17 cellular contexts compared by ENCODE assay signal in the genomic region with DNA sequence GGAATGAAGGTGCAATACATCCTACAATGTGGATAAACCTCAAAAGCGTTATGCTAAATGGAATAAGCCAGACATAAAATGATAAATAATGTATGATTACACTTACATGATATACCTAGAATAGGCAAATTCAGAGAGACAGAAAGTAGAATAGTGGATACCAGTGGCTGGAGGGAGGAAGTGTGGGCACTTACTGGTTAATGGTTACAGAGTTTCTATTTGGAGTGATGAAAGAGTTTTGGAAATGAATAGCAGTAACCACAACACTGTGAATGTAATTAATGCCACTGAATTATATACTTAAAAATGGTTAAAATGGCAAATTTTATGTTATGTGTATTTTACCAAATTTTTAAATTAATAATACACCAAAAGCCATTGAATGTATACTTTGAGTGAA.
A peak's percentile ranks its signal among the peaks of the same experiment; 100 is the strongest.
DNase-seq lines count a peak whose midpoint lies in the region; ATAC-seq lines count a peak whose summit lies in the region.
"Had no signal": no experiment of that assay in that cellular context is flagged by ENCODE, and none has a peak within 500 bp of the region (broad histone marks: within the 10 kb centered on the region; RNA-seq: fewer than 3 reads in every experiment).

No MANE protein-coding gene starts in this region.

- DNase-seq in MV-4-11 (lab: John Stamatoyannopoulos, UW) (peak; percentile 52), SHP77 treated with DMSO at 0.1 percent for 48 hours (lab: John Stamatoyannopoulos, UW) (no peak), NCI-H1092 (lab: John Stamatoyannopoulos, UW) (no peak), OCI-M1 (lab: John Stamatoyannopoulos, UW) (no peak)
- DNase-seq: C1 segment of cervical spinal cord, DND-41, NCI-H1105 treated with DMSO at 0.1 percent for 48 hours, NCI-H1694 treated with DMSO at 0.1 percent for 48 hours, NCI-H2107, NCI-H2227 treated with DMSO at 0.1 percent for 48 hours, NCI-H524, RPMI8226, SJCRH30 had no signal

- ATAC-seq in GM18511 (IDR thresholded peaks at IDR 0.05; ENCODE audit: unreplicated experiment), result peak; percentile 58
- peak; percentile 49 for ATAC-seq in GM19467 (IDR thresholded peaks at IDR 0.05; ENCODE audit: unreplicated experiment)
- peak; percentile 51 for ATAC-seq in HG03342 (IDR thresholded peaks at IDR 0.05; ENCODE audit: unreplicated experiment)
- ATAC-seq: HepG2 had no signal
